In genomic region chr22:40635940-40636379, GRCh38 we compare ENCODE assay signal across 8 cellular contexts. TPM values are rescaled to one million over a fixed set of nuclear protein-coding genes. Genes with fewer than 3 reads are reported as not detected.
DNase-seq lines count a peak whose midpoint lies in the region; ATAC-seq and TF ChIP-seq lines count a peak whose summit lies in the region.

No MANE protein-coding gene starts in this region.

- H3K27ac ChIP-seq in adipose tissue (ENCODE audit: low read depth, low read length) (peak overlapping the region; percentile 28), iPS-20b (ENCODE audit: low read length) (no peak overlapping the region), stomach (peak overlapping the region; percentile 92 to 99 (median 95))

- no peak for TF ChIP-seq EP300 in stomach (IDR thresholded peaks at IDR 0.05)

- peak; percentile 15 for ATAC-seq in HG03439 (IDR thresholded peaks at IDR 0.05; ENCODE audit: unreplicated experiment)
- no peak for ATAC-seq in sciatic nerve

- peaks cover 4% of the 10 kb centered on the region; the same call in 1 of the 2 replicates for H3K4me1 ChIP-seq in iPS-20b (ENCODE audit: insufficient read depth, low read length)
- peaks cover 9 to 57% (median 49%) of the 10 kb centered on the region in 4 donors for H3K4me1 ChIP-seq in stomach

- TF ChIP-seq CTCF in stomach (IDR thresholded peaks at IDR 0.05), result no peak

- H3K27me3 ChIP-seq in iPS-20b (ENCODE audit: insufficient read depth, low read length), result 0 out of 2 replicates have a peak, but pooled peaks cover 5% of the 10 kb centered on the region
- no peaks in the 10 kb centered on the region for H3K27me3 ChIP-seq in stomach

- DNase-seq in activated T-cell treated with anti-CD3 and anti-CD28 coated beads for 1 hour (ENCODE audit: low read depth) (peak; percentile 5), activated T-cell treated with anti-CD3 and anti-CD28 coated beads for 4 hours (no peak), stomach (peak; percentile 30), sciatic nerve (ENCODE audit: low spot score) (no peak)
- no peak for DNase-seq in effector CD4-positive, alpha-beta T cell

- H3K9me3 ChIP-seq in iPS-20b (ENCODE audit: insufficient read depth, low read depth, low read length) (no peaks in the 10 kb centered on the region), stomach (no peaks in the 10 kb centered on the region)

- no peaks in the 10 kb centered on the region for H3K36me3 ChIP-seq in iPS-20b (ENCODE audit: insufficient read depth, low read depth, low read length)
- no peaks in the 10 kb centered on the region for H3K36me3 ChIP-seq in stomach

- TF ChIP-seq POLR2A in stomach (IDR thresholded peaks at IDR 0.05), result no peak

- intact Hi-C loops in stomach (cut with DNase I; ENCODE audit: low total_unique reads), result loop anchor here (10.0 kb wide), 1 partner anchor 111 kb away; no protein-coding TSS in a partner anchor
- intact Hi-C loops in sciatic nerve (cut with DNase I), result no loop called here

- 0 to 2% (median 1%) methylated on average over 12 to 31 of the region's 31 CpGs for WGBS in adipose tissue, 3 donors
- WGBS in stomach, 5 donors, result 0 to 1% (median 1%) methylated on average over 7 to 31 of the region's 31 CpGs

- H3K4me3 ChIP-seq in iPS-20b (ENCODE audit: low read length) (peak overlapping the region; percentile 96), stomach (peak overlapping the region; percentile 85 to 98 (median 94))

- H3K9ac ChIP-seq in iPS-20b (ENCODE audit: low read depth, low read length), result peak overlapping the region; percentile 75; the same call in 1 of the 2 replicates

RNA-seq across cellular contexts. Expression of gene MRTFA, which starts 0.6 kb away (rescaled TPM):
- polyA plus RNA-seq in adipose tissue, result 10 to 100 TPM; 15.3 to 19.7 (median 15.8) TPM
- 100 to 1,000 TPM in 2 of 5 donors, 10 to 100 TPM in 3; 40.4 to 706 (median 99.8) TPM for total RNA-seq in stomach
- polyA plus RNA-seq in stomach, result 10 to 100 TPM; 11.1 to 20.2 (median 14.7) TPM
- total RNA-seq in sciatic nerve, result 53.5 TPM

RNA-seq across cellular contexts. Expression of gene MCHR1, which starts 43.3 kb away (rescaled TPM):
- polyA plus RNA-seq in adipose tissue (under 1 TPM in 1 of 3 donors, not detected in 2; 0.03 TPM), stomach (under 1 TPM in 2 of 3 donors, not detected in 1; 0.08 to 0.25 TPM)
- total RNA-seq in stomach (not detected), sciatic nerve (0.76 TPM)

Comparison
In these comparisons a context has a peak if more than half of its experiments do, and no peak if none do; other contexts are left out.
1. DNase-seq: peak in activated T-cell treated with anti-CD3 and anti-CD28 coated beads for 1 hour (single experiment) and stomach (single experiment); none in activated T-cell treated with anti-CD3 and anti-CD28 coated beads for 4 hours (single experiment), sciatic nerve (single experiment) and effector CD4-positive, alpha-beta T cell (single experiment).